ENCODE assay signal across 24 cellular contexts in genomic region chr14:50069325-50069724, GRCh38. TPM values are rescaled to one million over a fixed set of nuclear protein-coding genes. Genes with fewer than 3 reads are reported as not detected.
DNase-seq lines count a peak whose midpoint lies in the region; ATAC-seq and TF ChIP-seq lines count a peak whose summit lies in the region.
"Had no signal": no experiment of that assay in that cellular context is flagged by ENCODE, and none has a peak within 500 bp of the region (broad histone marks: within the 10 kb centered on the region; RNA-seq: fewer than 3 reads in every experiment).

No MANE protein-coding gene starts in this region.

- H3K4me1 Mint-ChIP-seq in stimulated activated naive CD8-positive, alpha-beta T cell treated with anti-CD3 and anti-CD28 coated beads, Interleukin-15, amount 100 ng/mL, for 72 hours, result peaks cover 76% of the 10 kb centered on the region
- peaks cover 25 to 60% (median 52%) of the 10 kb centered on the region in 4 donors for H3K4me1 Mint-ChIP-seq in naive thymus-derived CD8-positive, alpha-beta T cell

- no peaks in the 10 kb centered on the region for H3K9me3 Mint-ChIP-seq in stimulated activated naive CD8-positive, alpha-beta T cell treated with anti-CD3 and anti-CD28 coated beads, Interleukin-15, amount 100 ng/mL, for 72 hours
- H3K9me3 Mint-ChIP-seq in naive thymus-derived CD8-positive, alpha-beta T cell, result no peaks in the 10 kb centered on the region
- H3K9me3 Mint-ChIP-seq: CD8-positive, alpha-beta memory T cell; HFFc6 had no signal

- H3K4me1 ChIP-seq in Panc1 (ENCODE audit: control insufficient read depth, insufficient read depth, low read length) (no peaks in the 10 kb centered on the region), mucosa of descending colon (ENCODE audit: low read depth) (peaks cover 12% of the 10 kb centered on the region)

- H3K4me3 ChIP-seq in Panc1 (ENCODE audit: low read depth in 2 of 2, low read length in 2 of 2) (no peak overlapping the region), mucosa of descending colon (no peak overlapping the region)
- H3K4me3 ChIP-seq: GM23248, SJSA1 had no signal

- CTCF ChIA-PET in Panc1 (lab: Charles Lee), result no interaction called here

- peaks cover 0 to 10% (median 7%) of the 10 kb centered on the region in 3 donors for H3K36me3 Mint-ChIP-seq in naive thymus-derived CD8-positive, alpha-beta T cell

- H3K27ac Mint-ChIP-seq in stimulated activated naive CD8-positive, alpha-beta T cell treated with anti-CD3 and anti-CD28 coated beads, Interleukin-15, amount 100 ng/mL, for 72 hours, result peak overlapping the region; percentile 36 to 71
- peak overlapping the region in 3 of 10 donors; percentile 15 to 60 (median 40) for H3K27ac Mint-ChIP-seq in naive thymus-derived CD8-positive, alpha-beta T cell
- H3K27ac Mint-ChIP-seq: B cell, H9, HFFc6 had no signal

- H3K9me3 ChIP-seq in Panc1 (ENCODE audit: control insufficient read depth, insufficient read depth, low read depth, low read length), result no peaks in the 10 kb centered on the region
- no peaks in the 10 kb centered on the region for H3K9me3 ChIP-seq in mucosa of descending colon
- H3K9me3 ChIP-seq: SJSA1 had no signal

- POLR2A ChIA-PET in Panc1 (lab: Charles Lee), result interaction anchor here (0.5 kb wide), 1 partner anchor 202 kb away, joined by 10 read pairs; no protein-coding TSS in a partner anchor
- POLR2A ChIA-PET in naive thymus-derived CD8-positive, alpha-beta T cell (lab: Charles Lee), result interaction anchor here (0.8 to 1.0 kb wide), 3 partner anchors 24 to 204 kb away, joined by 4 read pairs; no protein-coding TSS in a partner anchor

- no peak overlapping the region for H3K4me3 Mint-ChIP-seq in stimulated activated naive CD8-positive, alpha-beta T cell treated with anti-CD3 and anti-CD28 coated beads, Interleukin-15, amount 100 ng/mL, for 72 hours
- no peak overlapping the region for H3K4me3 Mint-ChIP-seq in naive thymus-derived CD8-positive, alpha-beta T cell
- H3K4me3 Mint-ChIP-seq: B cell; CD8-positive, alpha-beta memory T cell; H9; HFFc6 had no signal

- no peaks in the 10 kb centered on the region for H3K27me3 Mint-ChIP-seq in stimulated activated naive CD8-positive, alpha-beta T cell treated with anti-CD3 and anti-CD28 coated beads, Interleukin-15, amount 100 ng/mL, for 72 hours
- H3K27me3 Mint-ChIP-seq in naive thymus-derived CD8-positive, alpha-beta T cell, result no peaks in the 10 kb centered on the region
- H3K27me3 Mint-ChIP-seq: B cell; CD8-positive, alpha-beta memory T cell had no signal

- no TSS peak for BruUV-seq in Panc1 (replicated peaks; lab: Mats Ljungman, UMichigan)

- no peaks in the 10 kb centered on the region for H3K36me3 ChIP-seq in Panc1 (ENCODE audit: control insufficient read depth, insufficient read depth, low read length)
- peaks cover 3% of the 10 kb centered on the region for H3K36me3 ChIP-seq in mucosa of descending colon (ENCODE audit: low read depth)
- H3K36me3 ChIP-seq: SJSA1 had no signal

- H3K27me3 ChIP-seq in Panc1 (ENCODE audit: control insufficient read depth, insufficient read depth, low read length), result no peaks in the 10 kb centered on the region
- H3K27me3 ChIP-seq: SJSA1 had no signal

- in situ Hi-C loops in Panc1 (cut with HindIII; ENCODE audit: low pct_unique_long_range_greater_than_20kb, low sequenced_read_pairs), result no loop called here

- no peak for DNase-seq in stimulated activated naive CD8-positive, alpha-beta T cell treated with anti-CD3 and anti-CD28 coated beads, Interleukin-15, amount 100 ng/mL, for 72 hours
- no peak for DNase-seq in stimulated activated naive CD8-positive, alpha-beta T cell treated with anti-CD3 and anti-CD28 coated beads, Interleukin-15, Interleukin-2, amounts not matched to agents 100 U/mL and 50 U/mL, for 24 hours
- DNase-seq in Panc1 (ENCODE audit: low read depth, low spot score) (no peak), mucosa of descending colon (no peak), SHP77 treated with DMSO at 0.1 percent for 48 hours (lab: John Stamatoyannopoulos, UW) (no peak), dedifferentiated amniotic fluid mesenchymal stem cell (ENCODE audit: extremely low spot score) (no peak)
- no peak for DNase-seq in naive thymus-derived CD8-positive, alpha-beta T cell
- DNase-seq: CD8-positive, alpha-beta memory T cell; DMS53; GM23248; H9; HFFc6; KBM-7; MM.1S; NCI-H2029; NCI-H446; NCI-H526; NCI-H82; NK-92 treated with Interleukin-12 subunit alpha and Interleukin-12 subunit beta, amount 100 ng/mL, for 24 hours; PC-3 had no signal

- ATAC-seq in stimulated activated naive CD8-positive, alpha-beta T cell treated with anti-CD3 and anti-CD28 coated beads, Interleukin-15, amount 100 ng/mL, for 72 hours, result no peak
- ATAC-seq in stimulated activated naive CD8-positive, alpha-beta T cell treated with anti-CD3 and anti-CD28 coated beads, Interleukin-15, Interleukin-2, amounts not matched to agents 100 U/mL and 50 U/mL, for 24 hours, result no peak
- ATAC-seq in Panc1 (no peak), mucosa of descending colon (peak; percentile 77)
- ATAC-seq in naive thymus-derived CD8-positive, alpha-beta T cell, result no peak
- ATAC-seq: PC-3, Right ventricle myocardium inferior had no signal

- peak overlapping the region; percentile 46; the same call in 1 of the 2 replicates for H3K27ac ChIP-seq in Panc1 (ENCODE audit: low read length)
- H3K27ac ChIP-seq: C4-2B, GM23248, SJSA1 had no signal

- TF ChIP-seq CTCF in Panc1 (IDR thresholded peaks at IDR 0.05) (no peak), mucosa of descending colon (IDR thresholded peaks at IDR 0.05) (no peak)

- intact Hi-C loops in Panc1 (cut with micrococcal nuclease; ENCODE audit: unreplicated experiment) (loop anchor here (10.0 kb wide), 1 partner anchor 95 kb away; no protein-coding TSS in a partner anchor), mucosa of descending colon (cut with DNase I, micrococcal nuclease) (no loop called here)

RNA-seq across cellular contexts. Expression of gene VCPKMT, which starts 47.0 kb away (rescaled TPM):
- total RNA-seq in Panc1 (2021; ENCODE audit: unreplicated experiment) (6.1 TPM), mucosa of descending colon (1 to 10 TPM; 5.9 to 8.9 (median 6.9) TPM)
- 3.7 TPM for polyA plus RNA-seq in Panc1 (2012; ENCODE audit: insufficient read length)
- 10 to 100 TPM; 22.3 to 26.0 TPM for total RNA-seq in naive thymus-derived CD8-positive, alpha-beta T cell
- polyA plus RNA-seq in naive thymus-derived CD8-positive, alpha-beta T cell, result 10 to 100 TPM in 1 of 3 donors, 1 to 10 TPM in 2; 8.8 to 10.4 (median 9.5) TPM
